ENCODE assay signal across 16 cellular contexts in genomic region chr2:236034974-236035373, GRCh38.
DNase-seq lines count a peak whose midpoint lies in the region; ATAC-seq and TF ChIP-seq lines count a peak whose summit lies in the region.
"Had no signal": no experiment of that assay in that cellular context is flagged by ENCODE, and none has a peak within 500 bp of the region (broad histone marks: within the 10 kb centered on the region; RNA-seq: fewer than 3 reads in every experiment).

No MANE protein-coding gene starts in this region.

- TF ChIP-seq POLR2A in heart left ventricle (IDR thresholded peaks at IDR 0.05) = no peak

- H3K4me1 ChIP-seq in heart left ventricle = peaks cover 0 to 11% (median 0%) of the 10 kb centered on the region in 12 donors
- no peaks in the 10 kb centered on the region for H3K4me1 ChIP-seq in neural progenitor cell
- H3K4me1 ChIP-seq: BLaER1 treated with 17β-estradiol and CSF1 and Interleukin-3, amounts not matched to agents 10 nM and 100 nM had no signal

- H3K9me3 ChIP-seq in heart left ventricle = no peaks in the 10 kb centered on the region
- H3K9me3 ChIP-seq in neural progenitor cell (ENCODE audit: low read depth) = no peaks in the 10 kb centered on the region

- H3K27ac ChIP-seq in heart left ventricle = no peak overlapping the region
- H3K27ac ChIP-seq in neural progenitor cell = no peak overlapping the region
- H3K27ac ChIP-seq: BLaER1 treated with 17β-estradiol and CSF1 and Interleukin-3, amounts not matched to agents 10 nM and 100 nM; GM23248; HL-60 had no signal

- H3K9ac ChIP-seq in neural progenitor cell = no peak overlapping the region
- H3K9ac ChIP-seq: BLaER1 treated with 17β-estradiol and CSF1 and Interleukin-3, amounts not matched to agents 10 nM and 100 nM; GM23248 had no signal

- no peaks in the 10 kb centered on the region for H3K79me2 ChIP-seq in neural progenitor cell (ENCODE audit: low read depth)

- peak in 3 of 4 donors; percentile 62 to 80 (median 76) for ATAC-seq in heart left ventricle
- peak; percentile 85 for ATAC-seq in left ventricle myocardium superior
- ATAC-seq: CD8-positive, alpha-beta T cell had no signal

- H3K4me3 ChIP-seq in heart left ventricle (no peak overlapping the region), neural progenitor cell (no peak overlapping the region)
- H3K4me3 ChIP-seq: BLaER1 treated with 17β-estradiol and CSF1 and Interleukin-3, amounts not matched to agents 10 nM and 100 nM; GM23248 had no signal

- peaks cover 0 to 23% (median 2%) of the 10 kb centered on the region in 9 donors for H3K36me3 ChIP-seq in heart left ventricle
- no peaks in the 10 kb centered on the region for H3K36me3 ChIP-seq in neural progenitor cell

- DNase-seq in heart left ventricle = no peak
- no peak for DNase-seq in cardiac septum (ENCODE audit: low spot score)
- no peak for DNase-seq in left ventricle myocardium superior
- no peak for DNase-seq in neural progenitor cell (ENCODE audit: low spot score)
- no peak for DNase-seq in cerebellar nuclear complex (lab: John Stamatoyannopoulos, UW)
- DNase-seq in glutamatergic neuron = no peak
- DNase-seq: Calu3; CD8-positive, alpha-beta T cell; DMS79 treated with DMSO at 0.1 percent for 48 hours; GF-D8; GM23248; HCEC 1CT; IMR-90 had no signal

- peaks cover 16% of the 10 kb centered on the region for H3K36me3 Mint-ChIP-seq in neural progenitor cell
- H3K36me3 Mint-ChIP-seq in glutamatergic neuron (ENCODE audit: unreplicated experiment) = peaks cover 4% of the 10 kb centered on the region
- H3K36me3 Mint-ChIP-seq: CD8-positive, alpha-beta T cell had no signal

- H3K27me3 ChIP-seq in heart left ventricle (no peaks in the 10 kb centered on the region), neural progenitor cell (no peaks in the 10 kb centered on the region)
- H3K27me3 ChIP-seq: BLaER1 treated with 17β-estradiol and CSF1 and Interleukin-3, amounts not matched to agents 10 nM and 100 nM had no signal

- H3K9me3 Mint-ChIP-seq in neural progenitor cell = peaks cover under 1% of the 10 kb centered on the region
- peaks cover 4% of the 10 kb centered on the region for H3K9me3 Mint-ChIP-seq in glutamatergic neuron (ENCODE audit: unreplicated experiment)

- H2AFZ ChIP-seq in neural progenitor cell (replicated peaks) = no peak overlapping the region
- H2AFZ ChIP-seq: GM23248 had no signal

- peaks cover 6% of the 10 kb centered on the region for H3K4me1 Mint-ChIP-seq in neural progenitor cell
- H3K4me1 Mint-ChIP-seq in glutamatergic neuron (ENCODE audit: low read depth, unreplicated experiment) = no peaks in the 10 kb centered on the region
- H3K4me1 Mint-ChIP-seq: B cell had no signal

- H3K4me2 ChIP-seq in neural progenitor cell = no peak overlapping the region
- H3K4me2 ChIP-seq: BLaER1 treated with 17β-estradiol and CSF1 and Interleukin-3, amounts not matched to agents 10 nM and 100 nM had no signal

- H3K27me3 Mint-ChIP-seq in neural progenitor cell (ENCODE audit: insufficient read depth, low read depth) (peaks cover 2% of the 10 kb centered on the region), glutamatergic neuron (ENCODE audit: unreplicated experiment) (peaks cover 6% of the 10 kb centered on the region)
- H3K27me3 Mint-ChIP-seq: B cell had no signal

- H3K4me3 Mint-ChIP-seq in neural progenitor cell (no peak overlapping the region), glutamatergic neuron (ENCODE audit: unreplicated experiment) (no peak overlapping the region)
- H3K4me3 Mint-ChIP-seq: B cell; CD8-positive, alpha-beta T cell had no signal

- H3F3A ChIP-seq in neural progenitor cell (ENCODE audit: low read depth) = no peaks in the 10 kb centered on the region

- intact Hi-C loops in heart left ventricle (cut with DNase I) (loop anchor here in 1 of 10 donors (10.0 kb wide), 1 partner anchor 140 kb away; no protein-coding TSS in a partner anchor), cardiac septum (cut with DNase I) (no loop called here), left ventricle myocardium superior (cut with micrococcal nuclease) (no loop called here)

- H4K20me1 ChIP-seq in neural progenitor cell (ENCODE audit: low read depth) = no peaks in the 10 kb centered on the region

- H3K27ac Mint-ChIP-seq in neural progenitor cell (peak overlapping the region; percentile 43), glutamatergic neuron (ENCODE audit: unreplicated experiment) (no peak overlapping the region)
- H3K27ac Mint-ChIP-seq: B cell; CD8-positive, alpha-beta T cell had no signal

- no peak for TF ChIP-seq CTCF in heart left ventricle (IDR thresholded peaks at IDR 0.05)
- no peak for TF ChIP-seq CTCF in neural progenitor cell (IDR thresholded peaks at IDR 0.05)
- TF ChIP-seq CTCF in glutamatergic neuron (IDR thresholded peaks at IDR 0.05; ENCODE audit: partially characterized antibody, unreplicated experiment) = no peak

- WGBS in heart left ventricle, 4 donors = 63 to 70% (median 65%) methylated on average over 8 of the region's 8 CpGs
